14 cellular contexts compared by ENCODE assay signal in the genomic region with DNA sequence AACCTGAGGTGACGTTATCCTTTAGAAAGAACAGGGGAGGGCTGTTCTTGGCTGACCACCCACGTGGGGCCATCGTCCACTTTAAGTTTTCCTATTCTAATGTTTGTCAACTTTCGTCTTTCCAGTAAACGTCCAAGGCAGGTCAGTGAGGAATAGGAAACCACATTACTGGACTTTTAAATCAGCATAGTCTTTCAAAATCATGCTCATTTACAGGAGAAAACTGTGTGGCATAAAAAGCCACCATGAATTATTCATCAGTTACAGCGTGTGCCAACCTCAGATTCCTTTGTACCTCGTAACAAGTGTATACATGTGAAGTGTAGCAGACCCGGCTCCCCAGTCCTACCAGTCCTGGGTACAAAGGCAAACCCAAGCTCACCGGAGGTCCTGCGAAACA. TPM values are rescaled to one million over a fixed set of nuclear protein-coding genes. Genes with fewer than 3 reads are reported as not detected.
A peak's percentile ranks its signal among the peaks of the same experiment; 100 is the strongest.
DNase-seq lines count a peak whose midpoint lies in the region; ATAC-seq, FAIRE-seq and TF ChIP-seq lines count a peak whose summit lies in the region.
"Had no signal": no experiment of that assay in that cellular context is flagged by ENCODE, and none has a peak within 500 bp of the region (broad histone marks: within the 10 kb centered on the region; RNA-seq: fewer than 3 reads in every experiment).

No MANE protein-coding gene starts in this region.

- no peaks in the 10 kb centered on the region for H3K36me3 Mint-ChIP-seq in endodermal cell (ENCODE audit: low read depth)
- H3K36me3 Mint-ChIP-seq: activated naive CD8-positive, alpha-beta T cell treated with anti-CD3 and anti-CD28 coated beads for 36 hours had no signal

- no peak overlapping the region for H3K27ac Mint-ChIP-seq in endodermal cell
- H3K27ac Mint-ChIP-seq: activated naive CD8-positive, alpha-beta T cell treated with anti-CD3 and anti-CD28 coated beads for 36 hours had no signal

- no peak for DNase-seq in A549 (ENCODE audit: low read depth in 1 of 2, low spot score in 1 of 2)
- DNase-seq in astrocyte of the hippocampus (ENCODE audit: low read depth, low spot score): peak; percentile 85
- no peak for DNase-seq in Right ventricle myocardium superior
- DNase-seq in prostate gland (ENCODE audit: low spot score): peak; percentile 47
- DNase-seq in endodermal cell: no peak
- no peak for DNase-seq in globus pallidus (ENCODE audit: low spot score)
- DNase-seq: activated naive CD8-positive, alpha-beta T cell treated with anti-CD3 and anti-CD28 coated beads for 36 hours; DMS153; effector CD4-positive, alpha-beta T cell; GM23248; retina; trophoblast cell had no signal

- WGBS in A549 (ENCODE audit: missing lambda C conversion rate): 76% methylated on average over 10 of the region's 10 CpGs
- WGBS in prostate gland: 27% methylated on average over 10 of the region's 10 CpGs
- whole genome bisulfite sequencing in endodermal cell (ENCODE audit: insufficient coverage in 1 of 2, insufficient read length in 1 of 2), 2 experiments: 91 to 92% methylated on average over 7 to 10 of the region's 10 CpGs

- TF ChIP-seq CTCF in A549 (IDR thresholded peaks at IDR 0.05) (no peak), prostate gland (IDR thresholded peaks at IDR 0.05) (no peak), endodermal cell (conservative IDR thresholded peaks at IDR 0.05) (no peak)

- H3K4me1 Mint-ChIP-seq in endodermal cell: peaks cover 16% of the 10 kb centered on the region
- H3K4me1 Mint-ChIP-seq: activated naive CD8-positive, alpha-beta T cell treated with anti-CD3 and anti-CD28 coated beads for 36 hours had no signal

- H3K4me3 ChIP-seq in A549 (peak overlapping the region; percentile 36; the same call in 2 of the 3 replicates), prostate gland (no peak overlapping the region), endodermal cell (ENCODE audit: low read length) (no peak overlapping the region)
- H3K4me3 ChIP-seq: GM23248 had no signal

- peak overlapping the region; percentile 93 for H3K4me2 ChIP-seq in A549

- TF ChIP-seq POLR2A in A549 (IDR thresholded peaks at IDR 0.05; ENCODE audit: low read length) (no peak), prostate gland (IDR thresholded peaks at IDR 0.05) (no peak)

- POLR2A ChIA-PET in A549 (lab: Yijun Ruan, JAX): no interaction called here

- CTCF ChIA-PET in A549 (lab: Yijun Ruan, JAX): interaction anchor here (1.3 to 3.5 kb wide), 2 partner anchors 10 to 11 kb away, joined by 3 to 15 read pairs; no protein-coding TSS in a partner anchor

- no peak overlapping the region for H3K4me3 Mint-ChIP-seq in endodermal cell
- H3K4me3 Mint-ChIP-seq: activated naive CD8-positive, alpha-beta T cell treated with anti-CD3 and anti-CD28 coated beads for 36 hours had no signal

- H3K9ac ChIP-seq in endodermal cell (ENCODE audit: extremely low read depth, low read length, poor library complexity, severe bottlenecking): no peak overlapping the region
- H3K9ac ChIP-seq: GM23248 had no signal

- no peaks in the 10 kb centered on the region for H3K36me3 ChIP-seq in prostate gland
- H3K36me3 ChIP-seq in endodermal cell (ENCODE audit: control insufficient read depth, insufficient read depth, low read length): no peaks in the 10 kb centered on the region

- peak overlapping the region; percentile 83 to 88 for H3K27ac ChIP-seq in A549
- peak overlapping the region in 1 of 2 donors; percentile 1 for H3K27ac ChIP-seq in prostate gland
- H3K27ac ChIP-seq in endodermal cell (ENCODE audit: low read depth, low read length): no peak overlapping the region
- H3K27ac ChIP-seq: GM23248 had no signal

- no peaks in the 10 kb centered on the region for H3K9me3 Mint-ChIP-seq in endodermal cell
- H3K9me3 Mint-ChIP-seq: activated naive CD8-positive, alpha-beta T cell treated with anti-CD3 and anti-CD28 coated beads for 36 hours had no signal

- intact Hi-C loops in Right ventricle myocardium superior (cut with DNase I) (loop anchor here (5.0 kb wide), 1 partner anchor 51 kb away; no protein-coding TSS in a partner anchor), prostate gland (cut with DNase I) (no loop called here)

- H3K9me3 ChIP-seq in A549 (no peaks in the 10 kb centered on the region), prostate gland (no peaks in the 10 kb centered on the region), endodermal cell (ENCODE audit: control insufficient read depth, low read length) (no peaks in the 10 kb centered on the region)

- no peaks in the 10 kb centered on the region for H3K27me3 Mint-ChIP-seq in endodermal cell (ENCODE audit: insufficient read depth)
- H3K27me3 Mint-ChIP-seq: activated naive CD8-positive, alpha-beta T cell treated with anti-CD3 and anti-CD28 coated beads for 36 hours had no signal

- TF ChIP-seq RAD21 in A549 (conservative IDR thresholded peaks at IDR 0.05 in 1 of 2, IDR thresholded peaks at IDR 0.05 in 1 of 2): no peak

- peaks cover 80% of the 10 kb centered on the region for H3K4me1 ChIP-seq in A549
- H3K4me1 ChIP-seq in prostate gland (replicated peaks): no peaks in the 10 kb centered on the region
- H3K4me1 ChIP-seq in endodermal cell (ENCODE audit: control insufficient read depth, insufficient read depth, low read length): peaks cover 8% of the 10 kb centered on the region

- FAIRE-seq in A549 (lab: Jason Lieb, UNC): no peak

- no peaks in the 10 kb centered on the region for H3K27me3 ChIP-seq in prostate gland (replicated peaks; ENCODE audit: insufficient read depth)
- H3K27me3 ChIP-seq in endodermal cell (ENCODE audit: control insufficient read depth, insufficient read depth, low read length, poor library complexity, severe bottlenecking): no peaks in the 10 kb centered on the region

- ATAC-seq in A549: no peak
- ATAC-seq in Right ventricle myocardium superior (ENCODE audit: poor library complexity): peak; percentile 32
- no peak for ATAC-seq in HG03378 (IDR thresholded peaks at IDR 0.05; ENCODE audit: unreplicated experiment)
- no peak for ATAC-seq in GM21515 (IDR thresholded peaks at IDR 0.05; ENCODE audit: unreplicated experiment)

- TF ChIP-seq EP300 in A549 (IDR thresholded peaks at IDR 0.05): no peak

TF ChIP-seq in A549, 52 proteins besides CTCF, POLR2A, EP300 and RAD21:
- no peak for TF ChIP-seq MYC (IDR thresholded peaks at IDR 0.05; ENCODE audit: borderline replicate concordance, low read length)
- no peak for TF ChIP-seq NFE2L2 (conservative IDR thresholded peaks at IDR 0.05; ENCODE audit: low read length)
- TF ChIP-seq EHMT2 (IDR thresholded peaks at IDR 0.05; ENCODE audit: low read depth): no peak
- TF ChIP-seq RFX5 (IDR thresholded peaks at IDR 0.05): no peak
- no peak for TF ChIP-seq KDM1A (IDR thresholded peaks at IDR 0.05; ENCODE audit: low read depth)
- TF ChIP-seq, protein P1, sequence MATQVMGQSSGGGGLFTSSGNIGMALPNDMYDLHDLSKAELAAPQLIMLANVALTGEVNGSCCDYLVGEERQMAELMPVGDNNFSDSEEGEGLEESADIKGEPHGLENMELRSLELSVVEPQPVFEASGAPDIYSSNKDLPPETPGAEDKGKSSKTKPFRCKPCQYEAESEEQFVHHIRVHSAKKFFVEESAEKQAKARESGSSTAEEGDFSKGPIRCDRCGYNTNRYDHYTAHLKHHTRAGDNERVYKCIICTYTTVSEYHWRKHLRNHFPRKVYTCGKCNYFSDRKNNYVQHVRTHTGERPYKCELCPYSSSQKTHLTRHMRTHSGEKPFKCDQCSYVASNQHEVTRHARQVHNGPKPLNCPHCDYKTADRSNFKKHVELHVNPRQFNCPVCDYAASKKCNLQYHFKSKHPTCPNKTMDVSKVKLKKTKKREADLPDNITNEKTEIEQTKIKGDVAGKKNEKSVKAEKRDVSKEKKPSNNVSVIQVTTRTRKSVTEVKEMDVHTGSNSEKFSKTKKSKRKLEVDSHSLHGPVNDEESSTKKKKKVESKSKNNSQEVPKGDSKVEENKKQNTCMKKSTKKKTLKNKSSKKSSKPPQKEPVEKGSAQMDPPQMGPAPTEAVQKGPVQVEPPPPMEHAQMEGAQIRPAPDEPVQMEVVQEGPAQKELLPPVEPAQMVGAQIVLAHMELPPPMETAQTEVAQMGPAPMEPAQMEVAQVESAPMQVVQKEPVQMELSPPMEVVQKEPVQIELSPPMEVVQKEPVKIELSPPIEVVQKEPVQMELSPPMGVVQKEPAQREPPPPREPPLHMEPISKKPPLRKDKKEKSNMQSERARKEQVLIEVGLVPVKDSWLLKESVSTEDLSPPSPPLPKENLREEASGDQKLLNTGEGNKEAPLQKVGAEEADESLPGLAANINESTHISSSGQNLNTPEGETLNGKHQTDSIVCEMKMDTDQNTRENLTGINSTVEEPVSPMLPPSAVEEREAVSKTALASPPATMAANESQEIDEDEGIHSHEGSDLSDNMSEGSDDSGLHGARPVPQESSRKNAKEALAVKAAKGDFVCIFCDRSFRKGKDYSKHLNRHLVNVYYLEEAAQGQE (IDR thresholded peaks at IDR 0.05): no peak
- no peak for TF ChIP-seq HMGXB4 (CRISPR knock-in tag; IDR thresholded peaks at IDR 0.05; ENCODE audit: borderline replicate concordance)
- no peak for TF ChIP-seq HDAC2 (IDR thresholded peaks at IDR 0.05)
- no peak for TF ChIP-seq RCOR1 (IDR thresholded peaks at IDR 0.05; ENCODE audit: low read depth, low read length)
- TF ChIP-seq GATA3 (IDR thresholded peaks at IDR 0.05; ENCODE audit: borderline replicate concordance): no peak

RNA-seq across cellular contexts. Expression of gene ABLIM1, which starts 25.1 kb away (rescaled TPM):
- polyA plus RNA-seq in A549 (2011; rRNA removed) (70.2 and 77.8 TPM in 2 replicates), A549 (2017; fragmentation: RNase III; extraction: RNeasy Plus Mini Kit Qiagen cat#74134 plus additional on column Dnase treatment) (21.4 to 23.2 TPM (median 22.0 TPM) in 3 replicates)
- polyA plus RNA-seq in A549 (2012; cell fraction: cytosol; rRNA removed): 11.6 and 14.7 TPM in 2 replicates
- 9.7 and 12.1 TPM in 2 replicates for polyA plus RNA-seq in A549 (2012; cell fraction: nucleus; rRNA removed)
- 114 and 167 TPM in 2 replicates for polyA minus RNA-seq in A549 (2011; rRNA and poly(A)+ RNA removed)
- total RNA-seq in Right ventricle myocardium superior (772 TPM), prostate gland (100 to 1,000 TPM in 1 of 2 donors, 10 to 100 TPM in 1; 43.9 to 138 TPM), endodermal cell (10 to 100 TPM; 39.3 to 49.3 TPM)
- 45.2 TPM for polyA plus RNA-seq in endodermal cell (2013, experiment 1 of 2)
- polyA plus RNA-seq in endodermal cell (2013, experiment 2 of 2): 52.5 TPM

Comparison
In these comparisons a context has a peak if more than half of its experiments do, and no peak if none do; other contexts are left out.
1. DNase-seq: peak in astrocyte of the hippocampus (single experiment) and prostate gland (single experiment); none in A549 (0 of 2), Right ventricle myocardium superior (single experiment), endodermal cell (single experiment) and globus pallidus (single experiment).